In the genomic region with DNA sequence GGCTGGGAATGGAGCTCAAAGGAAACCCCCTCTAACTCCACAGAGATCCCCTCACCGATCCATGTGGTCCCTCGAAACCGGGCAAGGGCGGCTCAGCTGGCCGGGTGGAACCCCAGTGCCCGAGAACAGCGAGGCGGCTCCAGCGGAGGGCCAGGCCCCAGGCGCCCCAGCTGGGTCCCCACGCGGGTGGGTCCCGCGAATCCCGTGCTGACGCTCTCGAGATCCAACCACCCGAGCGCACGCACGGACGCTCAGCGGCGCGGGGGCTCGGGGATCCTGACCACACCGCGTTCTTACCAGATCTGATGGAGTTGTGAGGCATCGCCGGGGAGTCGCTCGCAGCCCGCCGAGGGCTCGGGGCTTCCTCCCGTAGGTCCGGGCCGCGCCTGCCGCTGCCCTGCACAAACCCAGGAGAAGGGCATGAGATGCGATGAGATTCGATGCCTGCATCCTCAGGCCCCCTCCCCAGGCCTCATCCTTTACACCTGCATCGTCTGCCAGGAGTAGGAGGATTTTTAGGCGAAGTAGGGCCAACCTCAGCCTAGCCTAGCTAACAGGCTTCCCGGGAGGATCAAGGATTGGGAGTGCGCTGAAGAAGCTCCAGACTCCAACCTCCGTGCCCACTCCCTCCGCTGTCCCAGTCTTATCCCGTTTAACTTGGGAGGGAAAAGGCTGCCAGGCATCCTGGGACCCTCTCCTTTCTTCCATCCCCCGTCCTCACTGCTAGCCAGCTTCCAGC, we compare ENCODE assay signal across 18 cellular contexts. TPM values are rescaled to one million over a fixed set of nuclear protein-coding genes. Genes with fewer than 3 reads are reported as not detected.
A peak's percentile ranks its signal among the peaks of the same experiment; 100 is the strongest.
DNase-seq lines count a peak whose midpoint lies in the region; ATAC-seq, FAIRE-seq and TF ChIP-seq lines count a peak whose summit lies in the region.
"Had no signal": no experiment of that assay in that cellular context is flagged by ENCODE, and none has a peak within 500 bp of the region (broad histone marks: within the 10 kb centered on the region; RNA-seq: fewer than 3 reads in every experiment).

No MANE protein-coding gene starts in this region.

- H3K4me3 ChIP-seq in iPS DF 6.9 (ENCODE audit: low read length), result peak overlapping the region; percentile 39; the same call in 1 of the 2 replicates
- H3K4me3 ChIP-seq in esophagus muscularis mucosa, result no peak overlapping the region
- H3K4me3 ChIP-seq: MG63 had no signal

- no peak for TF ChIP-seq EP300 in esophagus muscularis mucosa (IDR thresholded peaks at IDR 0.05)

- H3K4me1 ChIP-seq in iPS DF 6.9 (ENCODE audit: control insufficient read depth, insufficient read depth, low read length) (peaks cover 2% of the 10 kb centered on the region; the same call in 1 of the 2 replicates), esophagus muscularis mucosa (peaks cover 20 to 39% (median 31%) of the 10 kb centered on the region in 4 donors)

- ATAC-seq in WTC11, result peak; percentile 10
- no peak for ATAC-seq in activated CD8-positive, alpha-beta memory T cell treated with anti-CD3 and anti-CD28 coated beads, Interleukin-2, amount 10 ng/mL, durations not matched to agents 7 days and 5 days

- H3K9me3 ChIP-seq in iPS DF 6.9 (ENCODE audit: control insufficient read depth, insufficient read depth, low read length), result no peaks in the 10 kb centered on the region
- no peaks in the 10 kb centered on the region for H3K9me3 ChIP-seq in esophagus muscularis mucosa
- H3K9me3 ChIP-seq: MG63 had no signal

- H3K27ac Mint-ChIP-seq in WTC11 (no peak overlapping the region), nephron progenitor cell (peak overlapping the region; percentile 97)
- H3K27ac Mint-ChIP-seq in activated CD8-positive, alpha-beta memory T cell treated with anti-CD3 and anti-CD28 coated beads, Interleukin-2, amount 10 ng/mL, durations not matched to agents 7 days and 5 days, result no peak overlapping the region
- H3K27ac Mint-ChIP-seq: activated CD4-positive, alpha-beta memory T cell treated with anti-CD3 and anti-CD28 coated beads, Interleukin-2, amount 10 ng/mL, durations not matched to agents 7 days and 5 days; activated naive CD4-positive, alpha-beta T cell treated with anti-CD3 and anti-CD28 coated beads, Interleukin-2, amount 10 ng/mL, durations not matched to agents 7 days and 5 days had no signal

- TF ChIP-seq POLR2A in esophagus muscularis mucosa (IDR thresholded peaks at IDR 0.05; ENCODE audit: low read depth), result no peak

- TF ChIP-seq CTCF in GM20000 (IDR thresholded peaks at IDR 0.05; ENCODE audit: extremely low read depth, missing control alignments), result no peak
- no peak for TF ChIP-seq CTCF in WTC11 (IDR thresholded peaks at IDR 0.05)
- TF ChIP-seq CTCF in nephron progenitor cell (IDR thresholded peaks at IDR 0.05), result no peak
- no peak for TF ChIP-seq CTCF in esophagus muscularis mucosa (IDR thresholded peaks at IDR 0.05)

- no peak for FAIRE-seq in frontal cortex (lab: Jason Lieb, UNC)

- peaks cover 100% of the 10 kb centered on the region for H3K27me3 Mint-ChIP-seq in WTC11 (ENCODE audit: low read depth)
- peaks cover 93% of the 10 kb centered on the region for H3K27me3 Mint-ChIP-seq in nephron progenitor cell (ENCODE audit: low read depth, poor library complexity)
- peaks cover 82% of the 10 kb centered on the region for H3K27me3 Mint-ChIP-seq in activated CD8-positive, alpha-beta memory T cell treated with anti-CD3 and anti-CD28 coated beads, Interleukin-2, amount 10 ng/mL, durations not matched to agents 7 days and 5 days

- H3K36me3 ChIP-seq in iPS DF 6.9 (ENCODE audit: control insufficient read depth, insufficient read depth, low read length) (no peaks in the 10 kb centered on the region), esophagus muscularis mucosa (peaks cover 0 to 3% (median 0%) of the 10 kb centered on the region in 4 donors)
- H3K36me3 ChIP-seq: brain microvascular endothelial cell, MG63 had no signal

- no CpG with 5 or more reads among the region's 50 CpGs for WGBS in iPS DF 6.9 (ENCODE audit: insufficient coverage, insufficient read length)
- 58% methylated on average over 35 of the region's 50 CpGs for WGBS in esophagus muscularis mucosa

- peaks cover 64% of the 10 kb centered on the region for H3K27me3 ChIP-seq in iPS DF 6.9 (ENCODE audit: control insufficient read depth, insufficient read depth, low read length)
- peaks cover 0 to 58% (median 20%) of the 10 kb centered on the region in 4 donors for H3K27me3 ChIP-seq in esophagus muscularis mucosa
- H3K27me3 ChIP-seq: MG63 had no signal

- H3K27ac ChIP-seq in iPS DF 6.9 (ENCODE audit: low read length) (no peak overlapping the region), esophagus muscularis mucosa (replicated peaks in 1 of 4) (no peak overlapping the region)
- H3K27ac ChIP-seq: brain microvascular endothelial cell, C4-2B had no signal

- POLR2A ChIA-PET in WTC11 (lab: Charles Lee), result interaction anchor here (0.8 to 1.6 kb wide), 2 partner anchors 18 to 43 kb away, joined by 3 read pairs; no protein-coding TSS in a partner anchor

- H3K4me3 Mint-ChIP-seq in WTC11 (peak overlapping the region; percentile 74), nephron progenitor cell (peak overlapping the region; percentile 87)
- H3K4me3 Mint-ChIP-seq in activated CD8-positive, alpha-beta memory T cell treated with anti-CD3 and anti-CD28 coated beads, Interleukin-2, amount 10 ng/mL, durations not matched to agents 7 days and 5 days, result no peak overlapping the region
- H3K4me3 Mint-ChIP-seq: activated CD4-positive, alpha-beta memory T cell treated with anti-CD3 and anti-CD28 coated beads, Interleukin-2, amount 10 ng/mL, durations not matched to agents 7 days and 5 days; activated naive CD4-positive, alpha-beta T cell treated with anti-CD3 and anti-CD28 coated beads, Interleukin-2, amount 10 ng/mL, durations not matched to agents 7 days and 5 days had no signal

- DNase-seq in GM20000 (ENCODE audit: low spot score), result peak; percentile 27
- DNase-seq in WTC11 (ENCODE audit: low spot score), result peak; percentile 29
- DNase-seq in iPS DF 6.9 (ENCODE audit: low read depth, low spot score), result no peak
- peak; percentile 22 for DNase-seq in nephron progenitor cell
- DNase-seq in activated CD8-positive, alpha-beta memory T cell treated with anti-CD3 and anti-CD28 coated beads, Interleukin-2, amount 10 ng/mL, durations not matched to agents 7 days and 5 days, result no peak
- no peak for DNase-seq in activated naive CD4-positive, alpha-beta T cell (lab: John Stamatoyannopoulos, UW)
- no peak for DNase-seq in frontal cortex (ENCODE audit: low spot score in 2 of 2)
- DNase-seq in esophagus muscularis mucosa (ENCODE audit: extremely low spot score), result no peak
- DNase-seq: activated CD4-positive, alpha-beta memory T cell treated with anti-CD3 and anti-CD28 coated beads, Interleukin-2, amount 10 ng/mL, durations not matched to agents 7 days and 5 days; activated CD4-positive, CD25-positive, alpha-beta regulatory T cell; activated naive CD4-positive, alpha-beta T cell treated with anti-CD3 and anti-CD28 coated beads, Interleukin-2, amount 10 ng/mL, durations not matched to agents 7 days and 5 days; brain microvascular endothelial cell; MG63; NCI-H1436 treated with DMSO at 0.1 percent for 48 hours; NCI-H526 treated with DMSO at 0.1 percent for 48 hours; T1000 had no signal

- intact Hi-C loops in esophagus muscularis mucosa (cut with DNase I), result no loop called here

- H3K4me1 Mint-ChIP-seq in WTC11 (peaks cover 38% of the 10 kb centered on the region), nephron progenitor cell (peaks cover 67% of the 10 kb centered on the region)
- H3K4me1 Mint-ChIP-seq in activated CD8-positive, alpha-beta memory T cell treated with anti-CD3 and anti-CD28 coated beads, Interleukin-2, amount 10 ng/mL, durations not matched to agents 7 days and 5 days, result peaks cover 13% of the 10 kb centered on the region

- no peaks in the 10 kb centered on the region for H3K9me3 Mint-ChIP-seq in WTC11
- no peaks in the 10 kb centered on the region for H3K9me3 Mint-ChIP-seq in nephron progenitor cell
- no peaks in the 10 kb centered on the region for H3K9me3 Mint-ChIP-seq in activated CD8-positive, alpha-beta memory T cell treated with anti-CD3 and anti-CD28 coated beads, Interleukin-2, amount 10 ng/mL, durations not matched to agents 7 days and 5 days (ENCODE audit: low read depth)
- H3K9me3 Mint-ChIP-seq: activated CD4-positive, alpha-beta memory T cell treated with anti-CD3 and anti-CD28 coated beads, Interleukin-2, amount 10 ng/mL, durations not matched to agents 7 days and 5 days; activated naive CD4-positive, alpha-beta T cell treated with anti-CD3 and anti-CD28 coated beads, Interleukin-2, amount 10 ng/mL, durations not matched to agents 7 days and 5 days had no signal

- H3K36me3 Mint-ChIP-seq in WTC11 (no peaks in the 10 kb centered on the region), nephron progenitor cell (ENCODE audit: low read depth) (peaks cover 42% of the 10 kb centered on the region)
- H3K36me3 Mint-ChIP-seq in activated CD8-positive, alpha-beta memory T cell treated with anti-CD3 and anti-CD28 coated beads, Interleukin-2, amount 10 ng/mL, durations not matched to agents 7 days and 5 days, result no peaks in the 10 kb centered on the region
- H3K36me3 Mint-ChIP-seq: activated naive CD4-positive, alpha-beta T cell treated with anti-CD3 and anti-CD28 coated beads, Interleukin-2, amount 10 ng/mL, durations not matched to agents 7 days and 5 days had no signal

- CTCF ChIA-PET in WTC11 (lab: Charles Lee), result interaction anchor here (1.0 to 4.1 kb wide), 5 partner anchors 28 to 112 kb away, joined by 3 to 29 read pairs (median 15); no protein-coding TSS in a partner anchor
- CTCF ChIA-PET in activated CD8-positive, alpha-beta memory T cell treated with anti-CD3 and anti-CD28 coated beads, Interleukin-2, amount 10 ng/mL, durations not matched to agents 7 days and 5 days (lab: Charles Lee), result interaction anchor here (1.0 to 1.4 kb wide), 3 partner anchors 20 to 141 kb away, joined by 3 to 4 read pairs (median 3); no protein-coding TSS in a partner anchor

RNA-seq across cellular contexts. Expression of gene PAX8, which starts 0.5 kb away (rescaled TPM):
- total RNA-seq in WTC11 (2021) (0.27 to 0.66 TPM (median 0.35 TPM) in 3 replicates), frontal cortex (under 0.01 TPM), esophagus muscularis mucosa (1 to 10 TPM in 2 of 4 donors, under 1 TPM in 2; 0.58 to 2.1 (median 1.1) TPM)
- total RNA-seq in activated CD8-positive, alpha-beta memory T cell treated with anti-CD3 and anti-CD28 coated beads, Interleukin-2, amount 10 ng/mL, durations not matched to agents 7 days and 5 days, result 1 to 10 TPM; 1.6 to 2.1 TPM
- total RNA-seq: G401 had no signal

Comparison
In these comparisons a context has a peak if more than half of its experiments do, and no peak if none do; other contexts are left out.
1. DNase-seq: peak in GM20000 (single experiment), WTC11 (single experiment) and nephron progenitor cell (single experiment); none in iPS DF 6.9 (single experiment), activated CD8-positive, alpha-beta memory T cell treated with anti-CD3 and anti-CD28 coated beads, Interleukin-2, amount 10 ng/mL, durations not matched to agents 7 days and 5 days (single experiment), activated naive CD4-positive, alpha-beta T cell (0 of 4), frontal cortex (0 of 2) and esophagus muscularis mucosa (single experiment).